Comparison of ENCODE assay signal across 1 cellular context in genomic region chr10:101841826-101842225, GRCh38.
TF ChIP-seq lines count a peak whose summit lies in the region.

No MANE protein-coding gene starts in this region.

TF ChIP-seq in WTC11, 78 proteins besides CTCF, POLR2A, EP300 and RAD21 (continued from another document):
- TF ChIP-seq, protein P1, sequence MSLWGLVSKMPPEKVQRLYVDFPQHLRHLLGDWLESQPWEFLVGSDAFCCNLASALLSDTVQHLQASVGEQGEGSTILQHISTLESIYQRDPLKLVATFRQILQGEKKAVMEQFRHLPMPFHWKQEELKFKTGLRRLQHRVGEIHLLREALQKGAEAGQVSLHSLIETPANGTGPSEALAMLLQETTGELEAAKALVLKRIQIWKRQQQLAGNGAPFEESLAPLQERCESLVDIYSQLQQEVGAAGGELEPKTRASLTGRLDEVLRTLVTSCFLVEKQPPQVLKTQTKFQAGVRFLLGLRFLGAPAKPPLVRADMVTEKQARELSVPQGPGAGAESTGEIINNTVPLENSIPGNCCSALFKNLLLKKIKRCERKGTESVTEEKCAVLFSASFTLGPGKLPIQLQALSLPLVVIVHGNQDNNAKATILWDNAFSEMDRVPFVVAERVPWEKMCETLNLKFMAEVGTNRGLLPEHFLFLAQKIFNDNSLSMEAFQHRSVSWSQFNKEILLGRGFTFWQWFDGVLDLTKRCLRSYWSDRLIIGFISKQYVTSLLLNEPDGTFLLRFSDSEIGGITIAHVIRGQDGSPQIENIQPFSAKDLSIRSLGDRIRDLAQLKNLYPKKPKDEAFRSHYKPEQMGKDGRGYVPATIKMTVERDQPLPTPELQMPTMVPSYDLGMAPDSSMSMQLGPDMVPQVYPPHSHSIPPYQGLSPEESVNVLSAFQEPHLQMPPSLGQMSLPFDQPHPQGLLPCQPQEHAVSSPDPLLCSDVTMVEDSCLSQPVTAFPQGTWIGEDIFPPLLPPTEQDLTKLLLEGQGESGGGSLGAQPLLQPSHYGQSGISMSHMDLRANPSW (CRISPR knock-in tag; conservative IDR thresholded peaks at IDR 0.05; ENCODE audit: low read depth) = no peak
- no peak for TF ChIP-seq GTF2I (CRISPR knock-in tag; conservative IDR thresholded peaks at IDR 0.05)
- TF ChIP-seq ATF6 (CRISPR knock-in tag; IDR thresholded peaks at IDR 0.05) = no peak
- no peak for TF ChIP-seq IRF1 (CRISPR knock-in tag; IDR thresholded peaks at IDR 0.05)
- TF ChIP-seq ZNF671 (CRISPR knock-in tag; IDR thresholded peaks at IDR 0.05) = no peak
- no peak for TF ChIP-seq ZNF263 (CRISPR knock-in tag; IDR thresholded peaks at IDR 0.05; ENCODE audit: low read depth)
- no peak for TF ChIP-seq MLX (CRISPR knock-in tag; IDR thresholded peaks at IDR 0.05)
- TF ChIP-seq ZBTB21 (CRISPR knock-in tag; IDR thresholded peaks at IDR 0.05; ENCODE audit: borderline replicate concordance) = no peak
- TF ChIP-seq USF1 (CRISPR knock-in tag; IDR thresholded peaks at IDR 0.05) = no peak
- no peak for TF ChIP-seq AFF4 (CRISPR knock-in tag; IDR thresholded peaks at IDR 0.05; ENCODE audit: borderline replicate concordance)
